29 cellular contexts compared by ENCODE assay signal in genomic region chr22:17334983-17335382, GRCh38. TPM values are rescaled to one million over a fixed set of nuclear protein-coding genes. Genes with fewer than 3 reads are reported as not detected.
"Had no signal": no experiment of that assay in that cellular context is flagged by ENCODE, and none has a peak within 500 bp of the region (broad histone marks: within the 10 kb centered on the region; RNA-seq: fewer than 3 reads in every experiment).

No MANE protein-coding gene starts in this region.

- H3K4me3 ChIP-seq: neural progenitor cell, ovary, psoas muscle, skin epidermis, smooth muscle cell, spleen, suprapubic skin, testis, tibial artery, transverse colon, upper lobe of right lung, uterus had no signal

- H3K4me1 ChIP-seq: parathyroid adenoma, spleen, suprapubic skin, testis, tibial artery, transverse colon, upper lobe of right lung, uterus had no signal

- H3K9me3 ChIP-seq: ovary, psoas muscle, spleen, suprapubic skin, testis, tibial artery, transverse colon, upper lobe of right lung, uterus had no signal

- H3K79me2 ChIP-seq: parathyroid adenoma had no signal

- H3K27ac ChIP-seq: neural progenitor cell, ovary, parathyroid adenoma, psoas muscle, skin epidermis, spleen, suprapubic skin, testis, tibial artery, transverse colon, upper lobe of right lung, uterus had no signal

- ATAC-seq: natural killer cell; psoas muscle; right cardiac atrium; sciatic nerve; stimulated activated memory B cell treated with anti-CD40 and anti-IgM and Interleukin-4, amounts not matched to agents 10 μg/mL and 1 μg/mL and 100 μg/mL, for 72 hours; stimulated activated naive CD8-positive, alpha-beta T cell treated with anti-CD3 and anti-CD28 coated beads, Interleukin-15, amount 100 ng/mL, for 72 hours; stimulated activated naive CD8-positive, alpha-beta T cell treated with anti-CD3 and anti-CD28 coated beads, Interleukin-15, Interleukin-2, amounts not matched to agents 100 U/mL and 50 U/mL, for 24 hours; upper lobe of right lung had no signal

- H3K36me3 ChIP-seq: neural progenitor cell, ovary, spleen, suprapubic skin, tibial artery, transverse colon, upper lobe of right lung, uterus had no signal

- H3K4me2 ChIP-seq: neural progenitor cell, smooth muscle cell had no signal

- H2AFZ ChIP-seq: neural progenitor cell, parathyroid adenoma had no signal

- DNase-seq: natural killer cell; occipital lobe; ovary; posterior cingulate gyrus; psoas muscle; right cardiac atrium; spleen; stimulated activated CD4-positive, alpha-beta T cell treated with anti-CD3 and anti-CD28 coated beads, Interleukin-12 subunit alpha, Interleukin-12 subunit beta, amount 100 ng/mL, for 4 hours; stimulated activated CD4-positive, alpha-beta T cell treated with anti-CD3 and anti-CD28 coated beads, Interleukin-1b, Interleukin-23, amount 100 ng/mL, for 48 hours; stimulated activated CD4-positive, alpha-beta T cell treated with anti-CD3 and anti-CD28 coated beads, Interleukin-4, amount 100 ng/mL, for 1 hour; stimulated activated CD4-positive, alpha-beta T cell treated with anti-CD3 and anti-CD28 coated beads, Interleukin-4, amount 100 ng/mL, for 4 hours; stimulated activated CD8-positive, alpha-beta memory T cell treated with anti-CD3 and anti-CD28 coated beads, Interleukin-4, amount 100 ng/mL, for 48 hours; stimulated activated naive CD4-positive, alpha-beta T cell; stimulated activated naive CD8-positive, alpha-beta T cell treated with anti-CD3 and anti-CD28 coated beads, Interleukin-15, amount 100 ng/mL, for 72 hours; stimulated activated naive CD8-positive, alpha-beta T cell treated with anti-CD3 and anti-CD28 coated beads, Interleukin-15, Interleukin-2, amounts not matched to agents 100 U/mL and 50 U/mL, for 24 hours; substantia nigra; testis; tibial artery; transverse colon; upper lobe of right lung; uterus had no signal

- H3K9ac ChIP-seq: neural progenitor cell, parathyroid adenoma had no signal

- H3K27me3 ChIP-seq: neural progenitor cell, ovary, spleen, testis, transverse colon, upper lobe of right lung, uterus had no signal

RNA-seq across cellular contexts. Expression of gene CECR2, which starts 34.3 kb away (rescaled TPM):
- total RNA-seq: osteoblast had no signal
